ENCODE assay signal across 9 cellular contexts in genomic region chr6:27894839-27895762, GRCh38. TPM values are rescaled to one million over a fixed set of nuclear protein-coding genes. Genes with fewer than 3 reads are reported as not detected.
A peak's percentile ranks its signal among the peaks of the same experiment; 100 is the strongest.
DNase-seq lines count a peak whose midpoint lies in the region; ATAC-seq and TF ChIP-seq lines count a peak whose summit lies in the region.
"Had no signal": no experiment of that assay in that cellular context is flagged by ENCODE, and none has a peak within 500 bp of the region (broad histone marks: within the 10 kb centered on the region; RNA-seq: fewer than 3 reads in every experiment).

No MANE protein-coding gene starts in this region.

- under 1% methylated on average over 27 of the region's 28 CpGs for WGBS in mesenchymal stem cell

- peaks cover 5% of the 10 kb centered on the region for H3K36me3 Mint-ChIP-seq in activated CD8-positive, alpha-beta T cell treated with anti-CD3 and anti-CD28 coated beads for 36 hours (ENCODE audit: low read depth)
- peaks cover 3% of the 10 kb centered on the region for H3K36me3 Mint-ChIP-seq in endothelial cell (ENCODE audit: low read depth, unreplicated experiment)

- DNase-seq in COR-L47 (lab: John Stamatoyannopoulos, UW) (peak; percentile 77), HK-2 (ENCODE audit: unreplicated experiment) (peak; percentile 53), NCI-H748 (lab: John Stamatoyannopoulos, UW; ENCODE audit: unreplicated experiment) (peak; percentile 95), endothelial cell (ENCODE audit: low spot score) (peak; percentile 43), mesenchymal stem cell (peak; percentile 90)
- peak; percentile 74 for DNase-seq in activated CD8-positive, alpha-beta T cell treated with anti-CD3 and anti-CD28 coated beads for 36 hours
- DNase-seq in stimulated activated naive CD4-positive, alpha-beta T cell treated with Interleukin-2 at 50 U/mL for 16 hours (lab: John Stamatoyannopoulos, UW) = peak; percentile 47

- intact Hi-C loops in activated CD8-positive, alpha-beta T cell treated with anti-CD3 and anti-CD28 coated beads for 36 hours (cut with micrococcal nuclease) = loop anchor here (2.0 to 10.0 kb wide), 2 partner anchors 76 to 740 kb away; no protein-coding TSS in a partner anchor

- H4K91ac ChIP-seq in mesenchymal stem cell (ENCODE audit: low read length) = no peak overlapping the region

- no peaks in the 10 kb centered on the region for H3K79me1 ChIP-seq in mesenchymal stem cell (replicated peaks; ENCODE audit: low read length, poor library complexity, severe bottlenecking)

- no peak overlapping the region for H2AK5ac ChIP-seq in mesenchymal stem cell (ENCODE audit: low read length, severe bottlenecking)

- H3K4me3 ChIP-seq in mesenchymal stem cell (ENCODE audit: insufficient read depth in 1 of 2, low read depth in 1 of 2, low read length in 2 of 2) = peak overlapping the region; percentile 48 to 93

- H2BK5ac ChIP-seq in mesenchymal stem cell (ENCODE audit: low read depth, low read length, poor library complexity, severe bottlenecking) = no peak overlapping the region

- peak overlapping the region; percentile 94 for H3K9ac ChIP-seq in mesenchymal stem cell (ENCODE audit: low read length)

- H3K27ac Mint-ChIP-seq in activated CD8-positive, alpha-beta T cell treated with anti-CD3 and anti-CD28 coated beads for 36 hours = no peak overlapping the region
- no peak overlapping the region for H3K27ac Mint-ChIP-seq in endothelial cell (ENCODE audit: unreplicated experiment)
- H3K27ac Mint-ChIP-seq: activated naive CD4-positive, alpha-beta T cell treated with anti-CD3 and anti-CD28 coated beads, Interleukin-2, amount 50 U/mL, for 24 hours had no signal

- H2AFZ ChIP-seq in mesenchymal stem cell (ENCODE audit: low read depth, low read length) = peak overlapping the region; percentile 33

- H3K4me1 Mint-ChIP-seq in activated CD8-positive, alpha-beta T cell treated with anti-CD3 and anti-CD28 coated beads for 36 hours (ENCODE audit: low read depth) = peaks cover 23% of the 10 kb centered on the region
- peaks cover 14% of the 10 kb centered on the region for H3K4me1 Mint-ChIP-seq in endothelial cell (ENCODE audit: unreplicated experiment)

- no peaks in the 10 kb centered on the region for H3K27me3 Mint-ChIP-seq in activated CD8-positive, alpha-beta T cell treated with anti-CD3 and anti-CD28 coated beads for 36 hours
- H3K27me3 Mint-ChIP-seq in endothelial cell (ENCODE audit: unreplicated experiment) = peaks cover 6% of the 10 kb centered on the region
- H3K27me3 Mint-ChIP-seq: activated naive CD4-positive, alpha-beta T cell treated with anti-CD3 and anti-CD28 coated beads, Interleukin-2, amount 50 U/mL, for 24 hours had no signal

- H3K4me1 ChIP-seq in mesenchymal stem cell (ENCODE audit: control insufficient read depth, insufficient read depth, low read depth, low read length) = peaks cover 10% of the 10 kb centered on the region

- H3K27me3 ChIP-seq in mesenchymal stem cell (ENCODE audit: control insufficient read depth in 1 of 2, insufficient read depth in 1 of 2, low read length in 2 of 2) = no peaks in the 10 kb centered on the region

- H3K14ac ChIP-seq in mesenchymal stem cell (ENCODE audit: low read length in 2 of 2) = no peak overlapping the region

- H3K9me3 ChIP-seq in mesenchymal stem cell (ENCODE audit: control insufficient read depth, low read length) = no peaks in the 10 kb centered on the region

- H3K36me3 ChIP-seq in mesenchymal stem cell (ENCODE audit: control insufficient read depth in 1 of 2, insufficient read depth in 2 of 2, low read depth in 1 of 2, low read length in 2 of 2) = no peaks in the 10 kb centered on the region

- peak overlapping the region; percentile 92 for H3K4me2 ChIP-seq in mesenchymal stem cell (ENCODE audit: low read length, poor library complexity, severe bottlenecking)

- H2BK15ac ChIP-seq in mesenchymal stem cell (ENCODE audit: low read depth, poor library complexity, severe bottlenecking) = no peak overlapping the region

- no peak overlapping the region for H2BK120ac ChIP-seq in mesenchymal stem cell (ENCODE audit: low read depth, low read length)

- peak overlapping the region in 1 of 2 experiments; percentile 11 for H3K4ac ChIP-seq in mesenchymal stem cell (ENCODE audit: low read depth in 1 of 2, low read length in 2 of 2)

- H3K27ac ChIP-seq in mesenchymal stem cell (ENCODE audit: low read length, poor library complexity, severe bottlenecking) = peak overlapping the region; percentile 60

- TF ChIP-seq CTCF in activated CD8-positive, alpha-beta T cell treated with anti-CD3 and anti-CD28 coated beads for 36 hours (IDR thresholded peaks at IDR 0.05) = peak; percentile 76
- TF ChIP-seq CTCF in endothelial cell (IDR thresholded peaks at IDR 0.05; ENCODE audit: unreplicated experiment) = peak; percentile 57

- H3K18ac ChIP-seq in mesenchymal stem cell (ENCODE audit: low read depth in 1 of 2, low read length in 2 of 2) = peak overlapping the region; percentile 29 to 52

- no peak overlapping the region for H4K8ac ChIP-seq in mesenchymal stem cell (ENCODE audit: low read length)

- no peak overlapping the region for H3K23ac ChIP-seq in mesenchymal stem cell (ENCODE audit: low read length in 2 of 2)

- peak; percentile 19 for ATAC-seq in activated CD8-positive, alpha-beta T cell treated with anti-CD3 and anti-CD28 coated beads for 36 hours
- no peak for ATAC-seq in GM21786 (IDR thresholded peaks at IDR 0.05; ENCODE audit: unreplicated experiment)

- no peaks in the 10 kb centered on the region for H3K9me3 Mint-ChIP-seq in activated CD8-positive, alpha-beta T cell treated with anti-CD3 and anti-CD28 coated beads for 36 hours
- H3K9me3 Mint-ChIP-seq in endothelial cell (ENCODE audit: unreplicated experiment) = no peaks in the 10 kb centered on the region

- no peak overlapping the region for H2BK12ac ChIP-seq in mesenchymal stem cell (ENCODE audit: low read length in 2 of 2)

- CTCF ChIA-PET in activated CD8-positive, alpha-beta T cell treated with anti-CD3 and anti-CD28 coated beads for 36 hours (lab: Charles Lee) = interaction anchor here (0.7 to 6.3 kb wide), 26 partner anchors 16 to 741 kb away, joined by 3 to 157 read pairs (median 4); a partner anchor contains a TSS

- POLR2A ChIA-PET in activated CD8-positive, alpha-beta T cell treated with anti-CD3 and anti-CD28 coated beads for 36 hours (lab: Charles Lee) = interaction anchor here (1.0 to 8.6 kb wide), 18 partner anchors 12 to 1699 kb away, joined by 3 to 785 read pairs (median 6); partner anchors contain the start of gene ZKSCAN4

- H3K4me3 Mint-ChIP-seq in activated CD8-positive, alpha-beta T cell treated with anti-CD3 and anti-CD28 coated beads for 36 hours = no peak overlapping the region
- no peak overlapping the region for H3K4me3 Mint-ChIP-seq in endothelial cell (ENCODE audit: unreplicated experiment)

RNA-seq across cellular contexts. Expression of gene OR2B2, which starts 17.1 kb away (rescaled TPM):
- total RNA-seq in activated CD8-positive, alpha-beta T cell treated with anti-CD3 and anti-CD28 coated beads for 36 hours = not detected
- total RNA-seq in endothelial cell (ENCODE audit: unreplicated experiment) = not detected
- not detected for polyA plus RNA-seq in mesenchymal stem cell (2013, experiment 1 of 2)
- polyA plus RNA-seq in mesenchymal stem cell (2013, experiment 2 of 2) = not detected

Comparison
In these comparisons a context has a peak if more than half of its experiments do, and no peak if none do; other contexts are left out.
1. DNase-seq: peak in every context shown above with its lines; median percentile 95 in NCI-H748; 90 in mesenchymal stem cell; 77 in COR-L47; 74 in activated CD8-positive, alpha-beta T cell treated with anti-CD3 and anti-CD28 coated beads for 36 hours; 53 in HK-2; 47 in stimulated activated naive CD4-positive, alpha-beta T cell treated with Interleukin-2 at 50 U/mL for 16 hours; 43 in endothelial cell.